8 cellular contexts compared by ENCODE assay signal in genomic region chr7:100762841-100763240, GRCh38. TPM values are rescaled to one million over a fixed set of nuclear protein-coding genes. Genes with fewer than 3 reads are reported as not detected.
"Had no signal": no experiment of that assay in that cellular context is flagged by ENCODE, and none has a peak within 500 bp of the region (broad histone marks: within the 10 kb centered on the region; RNA-seq: fewer than 3 reads in every experiment).

No MANE protein-coding gene starts in this region.

RNA-seq across cellular contexts. Expression of gene ZAN, which starts 29.4 kb away (rescaled TPM):
- total RNA-seq: HT-29, M059J, PC-9, Peyer's patch, RPMI7951, SK-MEL-5, T-cell had no signal
- polyA plus RNA-seq: SK-N-SH had no signal

RNA-seq across cellular contexts. Expression of gene EPO, which starts 42.6 kb away (rescaled TPM):
- total RNA-seq: HT-29, M059J, Peyer's patch, RPMI7951, T-cell had no signal
- polyA plus RNA-seq: SK-N-SH had no signal
